Comparison of ENCODE assay signal across 1 cellular context in the genomic region with DNA sequence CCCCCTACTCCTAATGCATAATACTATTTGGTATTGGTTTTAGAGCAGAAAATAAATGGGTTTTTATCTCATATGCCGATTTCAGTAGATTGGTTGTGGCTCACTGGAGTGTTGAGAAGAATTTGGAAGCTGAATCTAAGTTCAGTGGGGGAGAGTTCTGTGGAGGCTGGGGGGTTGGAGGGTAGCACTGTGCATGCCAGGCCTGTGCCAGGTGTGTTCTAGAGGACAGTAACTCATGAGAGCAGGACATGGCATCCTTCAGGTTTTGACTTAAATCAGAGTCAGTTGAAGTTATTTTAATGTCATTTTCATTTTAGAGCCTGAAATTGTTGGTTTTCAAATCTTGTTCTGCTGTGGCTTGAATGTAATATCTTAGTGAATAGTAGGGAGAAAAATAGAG.
TF ChIP-seq lines count a peak whose summit lies in the region.

No MANE protein-coding gene starts in this region.

TF ChIP-seq in liver, 16 proteins besides CTCF, POLR2A, EP300 and RAD21 (continued from another document):
- no peak for TF ChIP-seq TAF1 (conservative IDR thresholded peaks at IDR 0.05)
- TF ChIP-seq SP1 (IDR thresholded peaks at IDR 0.05): no peak
- TF ChIP-seq FOXA2 (IDR thresholded peaks at IDR 0.05): no peak
- TF ChIP-seq, protein P1, sequence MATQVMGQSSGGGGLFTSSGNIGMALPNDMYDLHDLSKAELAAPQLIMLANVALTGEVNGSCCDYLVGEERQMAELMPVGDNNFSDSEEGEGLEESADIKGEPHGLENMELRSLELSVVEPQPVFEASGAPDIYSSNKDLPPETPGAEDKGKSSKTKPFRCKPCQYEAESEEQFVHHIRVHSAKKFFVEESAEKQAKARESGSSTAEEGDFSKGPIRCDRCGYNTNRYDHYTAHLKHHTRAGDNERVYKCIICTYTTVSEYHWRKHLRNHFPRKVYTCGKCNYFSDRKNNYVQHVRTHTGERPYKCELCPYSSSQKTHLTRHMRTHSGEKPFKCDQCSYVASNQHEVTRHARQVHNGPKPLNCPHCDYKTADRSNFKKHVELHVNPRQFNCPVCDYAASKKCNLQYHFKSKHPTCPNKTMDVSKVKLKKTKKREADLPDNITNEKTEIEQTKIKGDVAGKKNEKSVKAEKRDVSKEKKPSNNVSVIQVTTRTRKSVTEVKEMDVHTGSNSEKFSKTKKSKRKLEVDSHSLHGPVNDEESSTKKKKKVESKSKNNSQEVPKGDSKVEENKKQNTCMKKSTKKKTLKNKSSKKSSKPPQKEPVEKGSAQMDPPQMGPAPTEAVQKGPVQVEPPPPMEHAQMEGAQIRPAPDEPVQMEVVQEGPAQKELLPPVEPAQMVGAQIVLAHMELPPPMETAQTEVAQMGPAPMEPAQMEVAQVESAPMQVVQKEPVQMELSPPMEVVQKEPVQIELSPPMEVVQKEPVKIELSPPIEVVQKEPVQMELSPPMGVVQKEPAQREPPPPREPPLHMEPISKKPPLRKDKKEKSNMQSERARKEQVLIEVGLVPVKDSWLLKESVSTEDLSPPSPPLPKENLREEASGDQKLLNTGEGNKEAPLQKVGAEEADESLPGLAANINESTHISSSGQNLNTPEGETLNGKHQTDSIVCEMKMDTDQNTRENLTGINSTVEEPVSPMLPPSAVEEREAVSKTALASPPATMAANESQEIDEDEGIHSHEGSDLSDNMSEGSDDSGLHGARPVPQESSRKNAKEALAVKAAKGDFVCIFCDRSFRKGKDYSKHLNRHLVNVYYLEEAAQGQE (IDR thresholded peaks at IDR 0.05): no peak
- TF ChIP-seq, protein P2, sequence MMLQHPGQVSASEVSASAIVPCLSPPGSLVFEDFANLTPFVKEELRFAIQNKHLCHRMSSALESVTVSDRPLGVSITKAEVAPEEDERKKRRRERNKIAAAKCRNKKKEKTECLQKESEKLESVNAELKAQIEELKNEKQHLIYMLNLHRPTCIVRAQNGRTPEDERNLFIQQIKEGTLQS (IDR thresholded peaks at IDR 0.05): no peak
- TF ChIP-seq, protein P3, sequence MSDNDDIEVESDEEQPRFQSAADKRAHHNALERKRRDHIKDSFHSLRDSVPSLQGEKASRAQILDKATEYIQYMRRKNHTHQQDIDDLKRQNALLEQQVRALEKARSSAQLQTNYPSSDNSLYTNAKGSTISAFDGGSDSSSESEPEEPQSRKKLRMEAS (IDR thresholded peaks at IDR 0.05): no peak
- TF ChIP-seq JUND (IDR thresholded peaks at IDR 0.05): no peak
- no peak for TF ChIP-seq YY1 (IDR thresholded peaks at IDR 0.05)
- no peak for TF ChIP-seq NR2F2 (IDR thresholded peaks at IDR 0.05)
- TF ChIP-seq EGR1 (IDR thresholded peaks at IDR 0.05; ENCODE audit: low read depth in 2 of 2): no peak
